Comparison of ENCODE assay signal across 38 cellular contexts in genomic region chr2:29191817-29192216, GRCh38.
"Had no signal": no experiment of that assay in that cellular context is flagged by ENCODE, and none has a peak within 500 bp of the region (broad histone marks: within the 10 kb centered on the region; RNA-seq: fewer than 3 reads in every experiment).

No MANE protein-coding gene starts in this region.

- DNase-seq: activated effector memory CD4-positive, alpha-beta T cell treated with anti-CD3 and anti-CD28 coated beads, Interleukin-2, amount 50 U/mL, for 16 hours; activated effector memory CD4-positive, alpha-beta T cell treated with Interleukin-2 at 50 U/mL for 16 hours; activated gamma-delta T cell; activated gamma-delta T cell treated with Interleukin-2 at 50 U/mL for 16 hours; activated naive CD4-positive, alpha-beta T cell; activated naive CD4-positive, alpha-beta T cell treated with anti-CD3 and anti-CD28 coated beads for 36 hours; activated naive CD4-positive, alpha-beta T cell treated with anti-CD3 and anti-CD28 coated beads, Interleukin-2, amount 10 ng/mL, durations not matched to agents 7 days and 5 days; activated naive CD4-positive, alpha-beta T cell treated with anti-CD3 and anti-CD28 coated beads, Interleukin-2, amount 50 U/mL, for 16 hours; activated naive CD4-positive, alpha-beta T cell treated with Interleukin-2 at 50 U/mL for 16 hours; activated naive CD8-positive, alpha-beta T cell treated with anti-CD3 and anti-CD28 coated beads for 36 hours; activated naive CD8-positive, alpha-beta T cell treated with anti-CD3 and anti-CD28 coated beads, Interleukin-2, amount 10 ng/mL, durations not matched to agents 7 days and 5 days; activated naive CD8-positive, alpha-beta T cell treated with anti-CD3 and anti-CD28 coated beads, Interleukin-2, amount 50 U/mL, for 24 hours; activated T-cell treated with anti-CD3 and anti-CD28 coated beads, Interleukin-2, amount 50 U/mL, for 1 hour; activated T-cell treated with anti-CD3 and anti-CD28 coated beads, Interleukin-2, amount 50 U/mL, for 24 hours; activated T-cell treated with anti-CD3 and anti-CD28 coated beads, Interleukin-2, amount 50 U/mL, for 4 hours; activated T-cell treated with anti-CD3 and anti-CD28 coated beads, Interleukin-2, amount 50 U/mL, for 48 hours; activated T-cell treated with anti-CD3 and anti-CD28 coated beads, Interleukin-2, amount 50 U/mL, for 72 hours; adrenal gland; amniotic stem cell; amygdala; anterior cingulate cortex; aorta; body of pancreas; brain microvascular endothelial cell; caudate nucleus; central memory CD4-positive, alpha-beta T cell; cerebellar nuclear complex had no signal

- H3K27me3 ChIP-seq: adrenal gland, ascending aorta, body of pancreas, brain microvascular endothelial cell, breast epithelium, cardiac muscle cell had no signal

- H3K9me3 ChIP-seq: adrenal gland, ascending aorta, body of pancreas, breast epithelium had no signal

- H3K4me1 ChIP-seq: adrenal gland, ascending aorta, body of pancreas, breast epithelium had no signal

- H3K27me3 Mint-ChIP-seq: activated naive CD4-positive, alpha-beta T cell treated with anti-CD3 and anti-CD28 coated beads, Interleukin-2, amount 10 ng/mL, durations not matched to agents 7 days and 5 days; activated naive CD4-positive, alpha-beta T cell treated with anti-CD3 and anti-CD28 coated beads, Interleukin-2, amount 50 U/mL, for 24 hours; activated naive CD8-positive, alpha-beta T cell; activated naive CD8-positive, alpha-beta T cell treated with anti-CD3 and anti-CD28 coated beads for 36 hours; activated naive CD8-positive, alpha-beta T cell treated with anti-CD3 and anti-CD28 coated beads, Interleukin-2, amount 50 U/mL, for 24 hours; activated T-cell treated with anti-CD3 and anti-CD28 coated beads, Interleukin-2, amount 50 U/mL, for 24 hours; activated T-helper 17 cell treated with anti-CD3 and anti-CD28 coated beads, Interleukin-2, amount 50 U/mL, for 72 hours; central memory CD8-positive, alpha-beta T cell had no signal

- H3K36me3 ChIP-seq: adrenal gland, brain microvascular endothelial cell, breast epithelium, cardiac muscle cell had no signal

- H3K4me3 ChIP-seq: adrenal gland, ascending aorta, body of pancreas, breast epithelium, cardiac muscle cell had no signal

- H3K4me1 Mint-ChIP-seq: activated naive CD4-positive, alpha-beta T cell treated with anti-CD3 and anti-CD28 coated beads, Interleukin-2, amount 10 ng/mL, durations not matched to agents 7 days and 5 days had no signal

- H3K4me3 Mint-ChIP-seq: activated naive CD4-positive, alpha-beta T cell treated with anti-CD3 and anti-CD28 coated beads for 36 hours; activated naive CD4-positive, alpha-beta T cell treated with anti-CD3 and anti-CD28 coated beads, Interleukin-2, amount 10 ng/mL, durations not matched to agents 7 days and 5 days; activated naive CD4-positive, alpha-beta T cell treated with anti-CD3 and anti-CD28 coated beads, Interleukin-2, amount 50 U/mL, for 24 hours; activated naive CD8-positive, alpha-beta T cell; activated naive CD8-positive, alpha-beta T cell treated with anti-CD3 and anti-CD28 coated beads for 36 hours; activated naive CD8-positive, alpha-beta T cell treated with anti-CD3 and anti-CD28 coated beads, Interleukin-2, amount 10 ng/mL, durations not matched to agents 7 days and 5 days; activated naive CD8-positive, alpha-beta T cell treated with anti-CD3 and anti-CD28 coated beads, Interleukin-2, amount 50 U/mL, for 24 hours; activated T-cell treated with anti-CD3 and anti-CD28 coated beads, Interleukin-2, amount 50 U/mL, for 24 hours; activated T-cell treated with anti-CD3 and anti-CD28 coated beads, Interleukin-2, amount 50 U/mL, for 4 hours; activated T-cell treated with anti-CD3 and anti-CD28 coated beads, Interleukin-2, amount 50 U/mL, for 72 hours; activated T-helper 1 cell treated with anti-CD3 and anti-CD28 coated beads, Interleukin-12 subunit alpha, Interleukin-12 subunit beta, Interleukin-2, Interleukin-4 antibody, amounts not matched to agents 30 ng/mL and 10 ng/mL and 1 ng/mL, durations not matched to agents 14 hours and 24 hours and 36 hours; activated T-helper 17 cell treated with anti-CD3 and anti-CD28 coated beads, Interleukin-2, amount 50 U/mL, for 72 hours; brain; central memory CD8-positive, alpha-beta T cell had no signal

- H3K27ac Mint-ChIP-seq: activated naive CD4-positive, alpha-beta T cell treated with anti-CD3 and anti-CD28 coated beads for 36 hours; activated naive CD4-positive, alpha-beta T cell treated with anti-CD3 and anti-CD28 coated beads, Interleukin-2, amount 10 ng/mL, durations not matched to agents 7 days and 5 days; activated naive CD4-positive, alpha-beta T cell treated with anti-CD3 and anti-CD28 coated beads, Interleukin-2, amount 50 U/mL, for 24 hours; activated naive CD4-positive, alpha-beta T cell treated with anti-CD3 and anti-CD28 coated beads, Interleukin-2, amount 50 U/mL, for 72 hours; activated naive CD8-positive, alpha-beta T cell; activated naive CD8-positive, alpha-beta T cell treated with anti-CD3 and anti-CD28 coated beads for 36 hours; activated naive CD8-positive, alpha-beta T cell treated with anti-CD3 and anti-CD28 coated beads, Interleukin-2, amount 10 ng/mL, durations not matched to agents 7 days and 5 days; activated naive CD8-positive, alpha-beta T cell treated with anti-CD3 and anti-CD28 coated beads, Interleukin-2, amount 50 U/mL, for 24 hours; activated T-cell treated with anti-CD3 and anti-CD28 coated beads, Interleukin-2, amount 50 U/mL, for 24 hours; activated T-cell treated with anti-CD3 and anti-CD28 coated beads, Interleukin-2, amount 50 U/mL, for 72 hours; activated T-helper 1 cell treated with anti-CD3 and anti-CD28 coated beads, Interleukin-12 subunit alpha, Interleukin-12 subunit beta, Interleukin-2, Interleukin-4 antibody, amounts not matched to agents 30 ng/mL and 10 ng/mL and 1 ng/mL, durations not matched to agents 14 hours and 24 hours and 36 hours; activated T-helper 17 cell treated with anti-CD3 and anti-CD28 coated beads, Interleukin-2, amount 50 U/mL, for 72 hours; activated T-helper 2 cell treated with anti-CD3 and anti-CD28 coated beads, Interferon-gamma antibody, Interleukin-2, Interleukin-4, amounts not matched to agents 10 μg/mL and 5 μg/mL and 100 μg/mL, durations not matched to agents 14 hours and 24 hours and 36 hours; brain had no signal

- H3K9me3 Mint-ChIP-seq: activated naive CD4-positive, alpha-beta T cell treated with anti-CD3 and anti-CD28 coated beads, Interleukin-2, amount 50 U/mL, for 24 hours; activated T-cell treated with anti-CD3 and anti-CD28 coated beads, Interleukin-2, amount 50 U/mL, for 24 hours; activated T-cell treated with anti-CD3 and anti-CD28 coated beads, Interleukin-2, amount 50 U/mL, for 4 hours; activated T-helper 1 cell treated with anti-CD3 and anti-CD28 coated beads, Interleukin-12 subunit alpha, Interleukin-12 subunit beta, Interleukin-2, Interleukin-4 antibody, amounts not matched to agents 30 ng/mL and 10 ng/mL and 1 ng/mL, durations not matched to agents 14 hours and 24 hours and 36 hours; activated T-helper 17 cell treated with anti-CD3 and anti-CD28 coated beads, Interleukin-2, amount 50 U/mL, for 72 hours; central memory CD8-positive, alpha-beta T cell had no signal

- H3K27ac ChIP-seq: adrenal gland, ascending aorta, body of pancreas, brain microvascular endothelial cell, breast epithelium, cardiac muscle cell had no signal

- ATAC-seq: activated naive CD4-positive, alpha-beta T cell treated with anti-CD3 and anti-CD28 coated beads, Interleukin-2, amount 50 U/mL, for 72 hours; activated naive CD8-positive, alpha-beta T cell treated with anti-CD3 and anti-CD28 coated beads, Interleukin-2, amount 50 U/mL, for 24 hours; activated T-cell treated with anti-CD3 and anti-CD28 coated beads, Interleukin-2, amount 50 U/mL, for 4 hours; activated T-cell treated with anti-CD3 and anti-CD28 coated beads, Interleukin-2, amount 50 U/mL, for 72 hours; activated T-helper 17 cell treated with anti-CD3 and anti-CD28 coated beads, Interleukin-2, amount 50 U/mL, for 72 hours; body of pancreas had no signal
